ENCODE assay signal across 8 cellular contexts in the genomic region with DNA sequence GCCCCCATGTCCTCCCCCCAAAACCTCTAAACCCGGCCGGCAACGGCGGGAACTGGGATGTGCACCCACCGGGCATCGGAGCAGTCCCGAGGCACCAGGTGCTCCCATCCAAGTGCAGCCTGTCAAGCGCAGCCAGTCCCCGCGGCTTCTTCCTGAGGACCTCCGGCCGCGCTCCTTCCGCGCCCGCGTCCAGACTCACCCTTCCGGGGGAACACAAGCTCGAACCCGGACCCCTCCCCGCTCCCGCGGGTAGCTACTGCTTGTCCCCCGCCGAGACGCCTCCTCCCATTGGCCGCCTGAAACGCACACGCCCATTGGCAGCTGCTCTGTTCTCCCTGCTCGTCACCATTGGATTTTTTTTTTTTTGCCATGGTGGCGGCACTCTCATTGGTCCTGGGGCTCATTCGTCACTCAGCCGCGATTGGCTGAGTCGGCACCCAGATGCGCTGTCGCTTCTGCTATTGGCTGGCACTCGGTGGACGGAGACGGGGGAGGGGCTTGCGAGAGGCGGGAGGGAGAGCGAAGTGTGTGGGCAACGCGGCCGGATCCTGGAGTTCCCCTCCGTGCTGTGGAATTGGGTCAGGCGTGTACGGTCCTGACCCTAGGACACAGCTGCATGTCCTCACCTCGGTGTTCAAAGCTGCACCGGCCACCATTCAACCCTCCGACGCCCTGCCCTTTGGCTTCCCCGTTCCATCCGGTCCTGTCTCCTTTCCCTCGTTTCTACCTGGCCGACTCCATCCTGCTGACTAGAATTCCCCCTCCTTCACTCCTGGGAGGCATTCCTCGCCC. TPM values are rescaled to one million over a fixed set of nuclear protein-coding genes. Genes with fewer than 3 reads are reported as not detected.
DNase-seq lines count a peak whose midpoint lies in the region; ATAC-seq and TF ChIP-seq lines count a peak whose summit lies in the region.

TSS of gene TYK2 (minus strand) at position 262 of the 792 bp plus-strand sequence. CDS start 2,166 bp downstream, outside the sequence.

- H3K4me1 ChIP-seq in ACC112 (ENCODE audit: control insufficient read depth, insufficient read depth, low read length, unreplicated experiment), result no peaks in the 10 kb centered on the region
- H3K4me1 ChIP-seq in breast epithelium, result no peaks in the 10 kb centered on the region
- peaks cover 10 to 13% (median 12%) of the 10 kb centered on the region in 3 donors for H3K4me1 ChIP-seq in skeletal muscle tissue (ENCODE audit: control insufficient read depth in 3 of 3, insufficient read depth in 3 of 3, low read length in 3 of 3)

- intact Hi-C loops in breast epithelium (cut with DNase I; ENCODE audit: low total_unique reads), result no loop called here

- DNase-seq in NCI-H2196 treated with DMSO at 0.1 percent for 48 hours (lab: John Stamatoyannopoulos, UW; ENCODE audit: unreplicated experiment), result peak; percentile 94
- peak; percentile 96 to 98 for DNase-seq in breast epithelium (ENCODE audit: low spot score in 2 of 2)

- H3K9ac ChIP-seq in skeletal muscle tissue (ENCODE audit: low read depth in 1 of 3, low read length in 3 of 3), result peak within 1 kb of the TSS; percentile 82 to 95 (median 86)

- no peak for TF ChIP-seq POLR2A in breast epithelium (IDR thresholded peaks at IDR 0.05)

- H3K36me3 ChIP-seq in ACC112 (ENCODE audit: insufficient read depth, low read length) (no peaks in the 10 kb centered on the region), breast epithelium (no peaks in the 10 kb centered on the region), skeletal muscle tissue (ENCODE audit: control insufficient read depth in 3 of 3, insufficient read depth in 3 of 3, low read length in 3 of 3) (peaks cover 6 to 11% (median 10%) of the 10 kb centered on the region in 3 donors)

- H3K9me3 ChIP-seq in breast epithelium (no peaks in the 10 kb centered on the region), iPS-18c (ENCODE audit: control insufficient read depth, insufficient read depth, low read length) (no peaks in the 10 kb centered on the region), skeletal muscle tissue (ENCODE audit: control insufficient read depth in 3 of 3, low read length in 3 of 3) (no peaks in the 10 kb centered on the region)

- peak within 1 kb of the TSS; percentile 99 for H3K4me3 ChIP-seq in ACC112 (ENCODE audit: low read depth, low read length)
- H3K4me3 ChIP-seq in breast epithelium, result peak within 1 kb of the TSS; percentile 90 to 94 (median 92)
- peak within 1 kb of the TSS; percentile 85 for H3K4me3 ChIP-seq in iPS-18c (ENCODE audit: insufficient read depth, low read depth, low read length)
- peak within 1 kb of the TSS; percentile 83 to 98 (median 94) for H3K4me3 ChIP-seq in skeletal muscle tissue (ENCODE audit: low read length in 3 of 3)

- peak within 1 kb of the TSS; percentile 93 for H2AFZ ChIP-seq in ACC112 (ENCODE audit: low read length, unreplicated experiment)

- H3K27me3 ChIP-seq in ACC112 (ENCODE audit: insufficient read depth, low read length) (no peaks in the 10 kb centered on the region), breast epithelium (no peaks in the 10 kb centered on the region), skeletal muscle tissue (ENCODE audit: control insufficient read depth in 3 of 3, insufficient read depth in 3 of 3, low read length in 3 of 3) (no peaks in the 10 kb centered on the region)

- ATAC-seq in GM18870 (IDR thresholded peaks at IDR 0.05; ENCODE audit: unreplicated experiment) (peak; percentile 83), HG03135 (IDR thresholded peaks at IDR 0.05; ENCODE audit: unreplicated experiment) (peak; percentile 90)

- H3K27ac ChIP-seq in ACC112 (ENCODE audit: low read depth, low read length) (no peak within 1 kb of the TSS; the same call in 1 of the 2 replicates), VCaP (peak within 1 kb of the TSS; percentile 71), breast epithelium (peak within 1 kb of the TSS; percentile 89), skeletal muscle tissue (ENCODE audit: low read depth, low read length) (peak within 1 kb of the TSS; percentile 57)

- H3K79me2 ChIP-seq in ACC112 (ENCODE audit: control insufficient read depth, insufficient read depth, low read length, unreplicated experiment), result peaks cover 9% of the 10 kb centered on the region

- TF ChIP-seq CTCF in VCaP (conservative IDR thresholded peaks at IDR 0.05), result no peak
- no peak for TF ChIP-seq CTCF in breast epithelium (IDR thresholded peaks at IDR 0.05)

RNA-seq across cellular contexts. Expression of gene TYK2, which starts in this region (rescaled TPM):
- total RNA-seq in breast epithelium (100 to 1,000 TPM in 2 of 3 donors, 10 to 100 TPM in 1; 61.6 to 109 (median 104) TPM), skeletal muscle tissue (38.1 TPM)
